In the genomic region with DNA sequence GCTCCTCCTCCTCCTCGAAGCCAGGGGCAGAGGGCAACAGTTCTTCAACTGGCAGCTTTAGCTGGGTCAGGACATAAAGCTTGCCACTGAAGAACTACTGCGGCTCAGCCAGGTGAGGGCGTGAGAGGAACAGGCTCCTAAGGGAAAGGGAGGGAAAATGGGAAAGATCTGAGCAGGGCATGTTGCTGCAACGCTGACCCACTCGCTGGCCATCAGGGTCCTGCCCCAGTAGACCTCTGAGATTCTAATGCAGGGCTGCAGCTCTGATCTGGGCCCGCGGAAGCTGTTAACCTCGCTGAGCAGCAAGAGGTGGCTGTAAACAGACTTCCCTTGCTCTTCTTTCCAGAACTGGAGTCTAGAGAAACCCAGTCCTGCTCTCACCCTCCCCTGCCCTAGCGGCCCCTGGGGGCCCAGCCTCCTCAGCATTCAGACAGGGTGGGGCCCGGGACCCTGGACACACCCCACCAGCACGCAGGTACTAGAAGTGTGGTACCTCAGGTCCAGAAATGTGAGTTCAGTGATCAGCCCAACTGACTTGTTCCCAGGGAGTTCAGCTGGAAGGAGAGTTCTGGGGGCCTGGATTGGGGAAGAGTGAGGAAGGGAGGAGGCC, we compare ENCODE assay signal across 8 cellular contexts. TPM values are rescaled to one million over a fixed set of nuclear protein-coding genes. Genes with fewer than 3 reads are reported as not detected.
DNase-seq lines count a peak whose midpoint lies in the region; ATAC-seq and TF ChIP-seq lines count a peak whose summit lies in the region.

No MANE protein-coding gene starts in this region.

- intact Hi-C loops in esophagus squamous epithelium (cut with DNase I) = no loop called here

- H3K18ac ChIP-seq in trophoblast cell (ENCODE audit: low read length) = peak overlapping the region; percentile 96

- peaks cover 41% of the 10 kb centered on the region for H3K79me1 ChIP-seq in trophoblast cell (ENCODE audit: low read length)

- no peaks in the 10 kb centered on the region for H3K9me2 ChIP-seq in GM23338 (ENCODE audit: insufficient read depth)

- H3K4me1 Mint-ChIP-seq in GM23338 = peaks cover 37% of the 10 kb centered on the region

- WGBS in esophagus squamous epithelium, 2 donors = 7 to 17% methylated on average over 1 to 3 of the region's 11 CpGs
- WGBS in trophoblast cell (ENCODE audit: extremely low coverage, insufficient coverage, insufficient read length) = no CpG with 5 or more reads among the region's 11 CpGs

- H3K4me2 ChIP-seq in GM23338 (peak overlapping the region; percentile 99), trophoblast cell (ENCODE audit: low read length) (peak overlapping the region; percentile 74)

- H3K36me3 Mint-ChIP-seq in GM23338 (ENCODE audit: low read depth) = peaks cover 14% of the 10 kb centered on the region; the same call in 2 of the 3 replicates

- peak overlapping the region; percentile 68 for H4K12ac ChIP-seq in trophoblast cell (ENCODE audit: low read depth, low read length)

- no peaks in the 10 kb centered on the region for H3K9me3 Mint-ChIP-seq in GM23338

- TF ChIP-seq POLR2A in esophagus squamous epithelium (IDR thresholded peaks at IDR 0.05) = no peak

- no peaks in the 10 kb centered on the region for H3K9me3 ChIP-seq in SJCRH30 (replicated peaks)
- no peaks in the 10 kb centered on the region for H3K9me3 ChIP-seq in esophagus squamous epithelium
- no peaks in the 10 kb centered on the region for H3K9me3 ChIP-seq in trophoblast cell (ENCODE audit: insufficient read depth, low read depth, low read length)

- H2BK5ac ChIP-seq in trophoblast cell (ENCODE audit: low read depth, low read length, poor library complexity) = peak overlapping the region; percentile 91

- H3K4me1 ChIP-seq in GM23338 (ENCODE audit: insufficient read depth) = peaks cover 19% of the 10 kb centered on the region
- peaks cover 4% of the 10 kb centered on the region; the same call in 1 of the 2 replicates for H3K4me1 ChIP-seq in SJCRH30
- peaks cover 35 to 76% (median 49%) of the 10 kb centered on the region in 3 donors for H3K4me1 ChIP-seq in esophagus squamous epithelium
- H3K4me1 ChIP-seq in trophoblast cell (ENCODE audit: control insufficient read depth in 1 of 2, insufficient read depth in 2 of 2, low read length in 2 of 2) = peaks cover 21 to 32% of the 10 kb centered on the region in 2 experiments

- no peak overlapping the region for H3K23ac ChIP-seq in trophoblast cell (ENCODE audit: low read length)

- H3K4me3 Mint-ChIP-seq in GM23338 = peak overlapping the region; percentile 94

- H2AFZ ChIP-seq in GM23338 (0 out of 2 replicates have a peak overlapping the region, but pooled peaks have one; percentile 34), trophoblast cell (ENCODE audit: insufficient read depth, low read length, poor library complexity) (peak overlapping the region; percentile 25)

- H2BK120ac ChIP-seq in trophoblast cell (ENCODE audit: insufficient read depth, low read length, poor library complexity) = peak overlapping the region; percentile 84

- TF ChIP-seq CTCF in AG09319 (IDR thresholded peaks at IDR 0.05; ENCODE audit: low read depth, low read length) (peak; percentile 26), GM23338 (conservative IDR thresholded peaks at IDR 0.05; ENCODE audit: low read depth in 2 of 2) (peak; percentile 63 to 91), esophagus squamous epithelium (IDR thresholded peaks at IDR 0.05) (peak in 5 of 6 experiments; percentile 29 to 62 (median 37))

- peaks cover 36% of the 10 kb centered on the region for H3K27me3 Mint-ChIP-seq in GM23338 (ENCODE audit: insufficient read depth, low read depth, poor library complexity)

- H3K27ac Mint-ChIP-seq in GM23338 = peak overlapping the region; percentile 84

- no peaks in the 10 kb centered on the region for H4K20me1 ChIP-seq in GM23338 (replicated peaks; ENCODE audit: insufficient read depth)

- H2BK12ac ChIP-seq in trophoblast cell (ENCODE audit: low read length) = peak overlapping the region; percentile 68

- peaks cover 3% of the 10 kb centered on the region; the same call in 1 of the 2 replicates for H3F3A ChIP-seq in GM23338 (replicated peaks; ENCODE audit: low read depth)

- no peak for DNase-seq in AG09319 (ENCODE audit: extremely low read depth, low read depth)
- peak; percentile 92 for DNase-seq in GM23338 (ENCODE audit: low spot score)
- DNase-seq in SJCRH30 = peak; percentile 55 to 68
- DNase-seq in esophagus squamous epithelium (lab: John Stamatoyannopoulos, UW) = no peak
- DNase-seq in trophoblast cell = peak in 1 of 2 donors; percentile 42
- DNase-seq in D341Med (ENCODE audit: low spot score) = no peak
- DNase-seq in GOT3 (lab: John Stamatoyannopoulos, UW) = no peak

- H3K36me3 ChIP-seq in GM23338 (ENCODE audit: insufficient read depth) = no peaks in the 10 kb centered on the region
- H3K36me3 ChIP-seq in SJCRH30 = no peaks in the 10 kb centered on the region
- peaks cover 8 to 27% (median 14%) of the 10 kb centered on the region in 3 donors for H3K36me3 ChIP-seq in esophagus squamous epithelium
- peaks cover 25 to 26% of the 10 kb centered on the region in 2 experiments for H3K36me3 ChIP-seq in trophoblast cell (ENCODE audit: control insufficient read depth in 1 of 2, insufficient read depth in 2 of 2, low read length in 2 of 2)

- peak overlapping the region; percentile 87 for H3K9ac ChIP-seq in trophoblast cell (ENCODE audit: low read length)

- peak overlapping the region; percentile 93 for H3K4ac ChIP-seq in trophoblast cell (ENCODE audit: low read depth, low read length)

- peak overlapping the region; percentile 83 for H3K4me3 ChIP-seq in GM23338
- H3K4me3 ChIP-seq in SJCRH30 = peak overlapping the region; percentile 74
- peak overlapping the region; percentile 86 to 100 (median 91) for H3K4me3 ChIP-seq in esophagus squamous epithelium
- peak overlapping the region; percentile 73 for H3K4me3 ChIP-seq in trophoblast cell (ENCODE audit: low read depth, low read length)

- H3K27me3 ChIP-seq in GM23338 (ENCODE audit: insufficient read depth) (peaks cover 4% of the 10 kb centered on the region; the same call in 1 of the 2 replicates), SJCRH30 (no peaks in the 10 kb centered on the region), esophagus squamous epithelium (no peaks in the 10 kb centered on the region), trophoblast cell (ENCODE audit: insufficient read depth, low read length) (no peaks in the 10 kb centered on the region)

- peak overlapping the region; percentile 88 for H4K91ac ChIP-seq in trophoblast cell (ENCODE audit: low read depth, low read length)

- H2AK5ac ChIP-seq in trophoblast cell (ENCODE audit: low read length) = peak overlapping the region; percentile 50

- H3K79me2 ChIP-seq in GM23338 (replicated peaks; ENCODE audit: insufficient read depth) = no peaks in the 10 kb centered on the region
- H3K79me2 ChIP-seq in trophoblast cell (ENCODE audit: control insufficient read depth, insufficient read depth, low read length, poor library complexity) = peaks cover 32% of the 10 kb centered on the region

- H3K14ac ChIP-seq in trophoblast cell (ENCODE audit: low read length) = peak overlapping the region; percentile 92

- H3K27ac ChIP-seq in GM23338 (ENCODE audit: low read depth) = peak overlapping the region; percentile 92
- peak overlapping the region; percentile 82 for H3K27ac ChIP-seq in SJCRH30
- H3K27ac ChIP-seq in esophagus squamous epithelium = peak overlapping the region; percentile 97 to 100 (median 100)
- peak overlapping the region; percentile 95 for H3K27ac ChIP-seq in trophoblast cell (ENCODE audit: low read depth, low read length)

- H4K8ac ChIP-seq in trophoblast cell (ENCODE audit: low read depth, low read length) = peak overlapping the region; percentile 86

- peak; percentile 6 for ATAC-seq in GM23338
- ATAC-seq in HG03571 (IDR thresholded peaks at IDR 0.05; ENCODE audit: unreplicated experiment) = no peak

TF ChIP-seq in GM23338, 12 proteins besides CTCF, POLR2A, EP300 and RAD21 (continues in another document):
- TF ChIP-seq NANOG (IDR thresholded peaks at IDR 0.05; ENCODE audit: borderline replicate concordance) (no peak), JUNB (IDR thresholded peaks at IDR 0.05; ENCODE audit: unreplicated experiment) (no peak), CREB1 (CRISPR knock-in tag; IDR thresholded peaks at IDR 0.05; ENCODE audit: low read depth) (no peak)

RNA-seq across cellular contexts. Expression of a gene that starts 3.8 kb away (rescaled TPM):
- 0.58 and 1.4 TPM in 2 replicates for total RNA-seq in GM23338 (2014; rRNA removed; shearing (Covaris generic))
- 0.64 and 0.70 TPM in 2 replicates for polyA plus RNA-seq in GM23338 (2016; fragmentation: Nextera tagmentation; extraction: Ambion mirVana)
- 1.2 and 1.3 TPM in 2 replicates for total RNA-seq in SJCRH30 (2014; rRNA removed; shearing (Covaris generic))
- 1 to 10 TPM; 4.2 to 6.0 (median 5.6) TPM for total RNA-seq in esophagus squamous epithelium
- 2.0 and 2.1 TPM in 2 replicates for polyA plus RNA-seq in trophoblast cell (2013)

RNA-seq across cellular contexts. Expression of a gene that starts 10.5 kb away (rescaled TPM):
- 14.5 and 17.6 TPM in 2 replicates for total RNA-seq in GM23338 (2014; rRNA removed; shearing (Covaris generic))
- 3.5 and 3.7 TPM in 2 replicates for polyA plus RNA-seq in GM23338 (2016; fragmentation: Nextera tagmentation; extraction: Ambion mirVana)
- total RNA-seq in SJCRH30 (2014; rRNA removed; shearing (Covaris generic)) = 8.7 and 10.9 TPM in 2 replicates
- 10 to 100 TPM; 12.5 to 33.8 (median 21.1) TPM for total RNA-seq in esophagus squamous epithelium
- polyA plus RNA-seq in trophoblast cell (2013) = 5.0 and 5.2 TPM in 2 replicates

RNA-seq across cellular contexts. Expression of a gene that starts 28.7 kb away (rescaled TPM):
- 0.47 and 0.66 TPM in 2 replicates for total RNA-seq in GM23338 (2014; rRNA removed; shearing (Covaris generic))
- 1.2 and 1.5 TPM in 2 replicates for polyA plus RNA-seq in GM23338 (2016; fragmentation: Nextera tagmentation; extraction: Ambion mirVana)
- total RNA-seq in SJCRH30 (2014; rRNA removed; shearing (Covaris generic)) = not detected in 2 replicates
- 1 to 10 TPM in 2 of 4 donors, under 1 TPM in 2; 0.22 to 7.1 (median 1.6) TPM for total RNA-seq in esophagus squamous epithelium
- 0.06 and 0.08 TPM in 2 replicates for polyA plus RNA-seq in trophoblast cell (2013)

RNA-seq across cellular contexts. Expression of a gene that starts 29.3 kb away (rescaled TPM):
- 231 and 246 TPM in 2 replicates for total RNA-seq in GM23338 (2014; rRNA removed; shearing (Covaris generic))
- polyA plus RNA-seq in GM23338 (2016; fragmentation: Nextera tagmentation; extraction: Ambion mirVana) = 175 and 178 TPM in 2 replicates
- 144 and 145 TPM in 2 replicates for total RNA-seq in SJCRH30 (2014; rRNA removed; shearing (Covaris generic))
- total RNA-seq in esophagus squamous epithelium = 100 to 1,000 TPM; 112 to 157 (median 145) TPM
- polyA plus RNA-seq in trophoblast cell (2013) = 142 and 147 TPM in 2 replicates

RNA-seq across cellular contexts. Expression of a gene that starts 47.9 kb away (rescaled TPM):
- total RNA-seq in GM23338 (2014; rRNA removed; shearing (Covaris generic)) = 40.7 and 41.4 TPM in 2 replicates
- 22.1 and 24.4 TPM in 2 replicates for polyA plus RNA-seq in GM23338 (2016; fragmentation: Nextera tagmentation; extraction: Ambion mirVana)
- total RNA-seq in SJCRH30 (2014; rRNA removed; shearing (Covaris generic)) = 182 TPM in 2 replicates
- 100 to 1,000 TPM in 2 of 4 donors, 10 to 100 TPM in 2; 26.6 to 351 (median 80.6) TPM for total RNA-seq in esophagus squamous epithelium
- polyA plus RNA-seq in trophoblast cell (2013) = 2.2 and 2.3 TPM in 2 replicates

Comparison
In these comparisons a context has a peak if more than half of its experiments do, and no peak if none do; other contexts are left out.
1. DNase-seq: peak in GM23338 (single experiment) and SJCRH30 (2 of 2); none in AG09319 (single experiment), esophagus squamous epithelium (single experiment), D341Med (single experiment) and GOT3 (single experiment).
2. CTCF ChIP-seq: peak in every context shown above with its lines; median percentile 77 in GM23338; 37 in esophagus squamous epithelium; 26 in AG09319.
3. Peak in every context shown above with its lines, with median percentiles within 50 percentile points of each other: H3K27ac ChIP-seq and H3K4me3 ChIP-seq.